18 cellular contexts compared by ENCODE assay signal in genomic region chr16:17803625-17804410, GRCh38.
DNase-seq lines count a peak whose midpoint lies in the region; ATAC-seq and TF ChIP-seq lines count a peak whose summit lies in the region.
"Had no signal": no experiment of that assay in that cellular context is flagged by ENCODE, and none has a peak within 500 bp of the region (broad histone marks: within the 10 kb centered on the region; RNA-seq: fewer than 3 reads in every experiment).

No MANE protein-coding gene starts in this region.

- no peak overlapping the region for H3K4me3 ChIP-seq in astrocyte of the spinal cord (ENCODE audit: low read depth, low read length)
- H3K4me3 ChIP-seq: colonic mucosa, tibial artery had no signal

- DNase-seq in EH (ENCODE audit: low read depth), result peak; percentile 98
- DNase-seq in M059J (ENCODE audit: low read depth), result peak; percentile 86
- peak; percentile 85 for DNase-seq in astrocyte of the spinal cord (ENCODE audit: low read depth, low spot score)
- DNase-seq in omental fat pad (ENCODE audit: low spot score), result no peak
- no peak for DNase-seq in activated CD4-positive, alpha-beta T cell treated with anti-CD3 and anti-CD28 coated beads for 48 hours
- DNase-seq in cerebellar cortex (ENCODE audit: low spot score), result no peak
- DNase-seq in dermis blood vessel endothelial cell, result no peak
- DNase-seq: activated CD4-positive, alpha-beta T cell treated with anti-CD3 and anti-CD28 coated beads, Interleukin-2, amount 10 ng/mL, durations not matched to agents 24 days and 14 days; activated CD8-positive, alpha-beta memory T cell treated with anti-CD3 and anti-CD28 coated beads, Interleukin-2, amount 50 U/mL, for 48 hours; colonic mucosa; head of caudate nucleus; mesendoderm; NCI-H2029; NCI-H524 treated with DMSO at 0.1 percent for 48 hours; small intestine; tibial artery had no signal

- peak; percentile 48 for ATAC-seq in omental fat pad (ENCODE audit: low FRiP score)
- no peak for ATAC-seq in GM21576 (IDR thresholded peaks at IDR 0.05; ENCODE audit: unreplicated experiment)
- ATAC-seq: natural killer cell treated with Interleukin-12 subunit alpha and Interleukin-12 subunit beta and Interleukin-15 and Interleukin-18, amount 100 ng/mL, for 72 hours had no signal

- in situ Hi-C loops in astrocyte of the spinal cord (cut with HindIII; ENCODE audit: low sequenced_read_pairs), result no loop called here

- TF ChIP-seq CTCF in astrocyte of the spinal cord (IDR thresholded peaks at IDR 0.05; ENCODE audit: low read depth, low read length) (no peak), omental fat pad (IDR thresholded peaks at IDR 0.05) (no peak)

Comparison
In these comparisons a context has a peak if more than half of its experiments do, and no peak if none do; other contexts are left out.
1. DNase-seq: peak in EH (single experiment), M059J (single experiment) and astrocyte of the spinal cord (single experiment); none in omental fat pad (single experiment), activated CD4-positive, alpha-beta T cell treated with anti-CD3 and anti-CD28 coated beads for 48 hours (single experiment), cerebellar cortex (single experiment) and dermis blood vessel endothelial cell (single experiment).